ENCODE assay signal across 1 cellular context in the genomic region with DNA sequence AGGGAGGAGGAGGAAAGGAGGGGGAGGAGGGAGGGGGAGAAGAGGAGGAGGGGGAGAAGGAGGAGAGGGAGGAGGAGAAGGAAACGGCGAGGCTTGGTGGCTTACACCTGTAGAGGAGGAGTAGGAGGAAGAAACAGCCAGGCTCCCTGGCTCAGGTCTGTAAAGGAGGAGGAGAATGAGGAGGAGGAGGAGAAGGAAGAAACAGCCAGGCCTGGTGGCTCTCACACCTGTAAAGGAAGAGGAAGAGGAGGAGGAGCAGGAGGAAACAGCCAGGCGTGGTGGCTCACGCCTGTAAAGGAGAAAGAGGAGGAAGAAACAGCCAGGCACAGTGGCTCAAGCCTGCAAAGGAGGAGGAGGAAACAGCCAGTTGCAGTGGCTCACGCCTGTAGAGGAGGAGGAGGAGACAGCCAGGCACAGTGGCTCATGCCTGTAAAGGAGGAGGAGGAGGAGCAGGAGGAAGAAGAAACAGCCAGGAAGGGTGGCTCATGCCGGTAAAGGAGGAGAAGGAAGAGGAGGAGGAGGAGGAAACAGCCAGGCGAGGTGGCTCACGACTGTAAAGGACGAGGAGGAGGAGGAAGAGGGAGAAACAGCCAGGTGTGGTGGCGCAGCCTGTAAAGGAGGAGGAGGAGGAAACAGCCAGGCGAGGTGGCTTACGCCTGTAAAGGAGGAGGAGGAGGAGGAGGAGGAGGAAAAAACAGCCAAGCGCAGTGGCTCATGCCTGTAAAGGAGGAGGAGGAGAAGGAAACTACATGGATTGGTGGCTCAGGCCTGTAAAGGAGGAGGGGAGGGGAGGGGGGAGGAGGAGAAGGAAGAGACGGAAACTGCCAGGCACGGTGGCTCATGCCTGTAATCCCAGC.
A peak's percentile ranks its signal among the peaks of the same experiment; 100 is the strongest.
TF ChIP-seq lines count a peak whose summit lies in the region.

No MANE protein-coding gene starts in this region.

TF ChIP-seq in H1, 55 proteins besides CTCF, POLR2A, EP300 and RAD21:
- TF ChIP-seq, protein P1, sequence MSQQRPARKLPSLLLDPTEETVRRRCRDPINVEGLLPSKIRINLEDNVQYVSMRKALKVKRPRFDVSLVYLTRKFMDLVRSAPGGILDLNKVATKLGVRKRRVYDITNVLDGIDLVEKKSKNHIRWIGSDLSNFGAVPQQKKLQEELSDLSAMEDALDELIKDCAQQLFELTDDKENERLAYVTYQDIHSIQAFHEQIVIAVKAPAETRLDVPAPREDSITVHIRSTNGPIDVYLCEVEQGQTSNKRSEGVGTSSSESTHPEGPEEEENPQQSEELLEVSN (IDR thresholded peaks at IDR 0.05): no peak
- TF ChIP-seq TEAD4 (IDR thresholded peaks at IDR 0.05; ENCODE audit: low read depth, low read length) (0 out of 2 replicates have a peak, but pooled peaks have one; percentile 11), POLR2AphosphoS5 (IDR thresholded peaks at IDR 0.05; ENCODE audit: low read depth, low read length) (0 out of 2 replicates have a peak, but pooled peaks have one; percentile 22), HDAC2 (IDR thresholded peaks at IDR 0.05; ENCODE audit: borderline replicate concordance in 1 of 2, low read depth in 2 of 2, low read length in 2 of 2) (0 out of 4 replicates have a peak, but pooled peaks of 1 of the 2 experiments have one; percentile 37), EGR1 (IDR thresholded peaks at IDR 0.05; ENCODE audit: borderline replicate concordance, low read depth, low read length) (peak; percentile 3; the same call in 1 of the 2 replicates), KDM1A (IDR thresholded peaks at IDR 0.05; ENCODE audit: borderline replicate concordance, low read length) (peak; percentile 84)
